Comparison of ENCODE assay signal across 1 cellular context in the genomic region with DNA sequence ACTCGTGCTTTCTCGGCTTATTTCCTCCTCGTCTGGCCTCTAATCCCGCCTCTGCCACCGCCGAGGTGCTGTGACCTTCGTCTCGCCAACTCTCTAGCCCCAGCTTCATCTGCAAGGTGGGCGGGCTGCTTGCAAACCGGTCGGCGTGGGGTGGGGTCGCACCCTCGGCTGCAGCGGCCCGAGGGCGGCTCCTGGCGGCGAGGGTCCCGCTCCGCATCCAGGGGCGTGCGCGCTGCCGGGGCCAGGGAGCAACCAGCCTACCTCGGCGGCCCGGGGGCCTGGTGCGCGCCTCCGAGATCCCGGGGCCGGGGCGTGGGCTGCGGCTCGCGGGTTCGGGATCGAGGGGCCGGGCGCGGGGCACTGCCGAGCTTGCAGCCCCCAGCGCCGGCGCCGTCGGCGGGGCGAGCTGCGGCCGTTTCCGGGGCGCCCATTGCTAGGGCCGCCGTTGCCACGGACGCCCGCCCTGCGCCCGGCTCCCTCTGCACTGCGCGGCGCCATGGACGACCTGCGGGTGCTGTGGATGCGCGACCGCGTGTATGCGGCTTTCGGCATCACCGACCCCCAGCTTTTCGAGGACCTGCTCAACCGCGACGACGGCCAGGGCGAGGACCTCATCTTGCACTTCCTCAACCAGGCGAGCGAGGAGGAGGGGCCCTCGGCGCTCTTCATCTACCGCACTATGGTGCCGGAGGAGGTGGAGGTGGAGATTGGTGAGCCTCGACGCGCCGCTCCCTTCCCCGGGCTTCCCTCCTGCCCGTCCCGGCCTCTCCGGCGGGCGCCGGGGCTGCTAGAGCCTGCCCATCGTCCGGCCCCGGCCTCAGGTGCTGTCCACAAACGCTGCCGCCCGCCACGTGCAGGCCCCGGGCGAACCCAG.
TF ChIP-seq lines count a peak whose summit lies in the region.

A gene with protein sequence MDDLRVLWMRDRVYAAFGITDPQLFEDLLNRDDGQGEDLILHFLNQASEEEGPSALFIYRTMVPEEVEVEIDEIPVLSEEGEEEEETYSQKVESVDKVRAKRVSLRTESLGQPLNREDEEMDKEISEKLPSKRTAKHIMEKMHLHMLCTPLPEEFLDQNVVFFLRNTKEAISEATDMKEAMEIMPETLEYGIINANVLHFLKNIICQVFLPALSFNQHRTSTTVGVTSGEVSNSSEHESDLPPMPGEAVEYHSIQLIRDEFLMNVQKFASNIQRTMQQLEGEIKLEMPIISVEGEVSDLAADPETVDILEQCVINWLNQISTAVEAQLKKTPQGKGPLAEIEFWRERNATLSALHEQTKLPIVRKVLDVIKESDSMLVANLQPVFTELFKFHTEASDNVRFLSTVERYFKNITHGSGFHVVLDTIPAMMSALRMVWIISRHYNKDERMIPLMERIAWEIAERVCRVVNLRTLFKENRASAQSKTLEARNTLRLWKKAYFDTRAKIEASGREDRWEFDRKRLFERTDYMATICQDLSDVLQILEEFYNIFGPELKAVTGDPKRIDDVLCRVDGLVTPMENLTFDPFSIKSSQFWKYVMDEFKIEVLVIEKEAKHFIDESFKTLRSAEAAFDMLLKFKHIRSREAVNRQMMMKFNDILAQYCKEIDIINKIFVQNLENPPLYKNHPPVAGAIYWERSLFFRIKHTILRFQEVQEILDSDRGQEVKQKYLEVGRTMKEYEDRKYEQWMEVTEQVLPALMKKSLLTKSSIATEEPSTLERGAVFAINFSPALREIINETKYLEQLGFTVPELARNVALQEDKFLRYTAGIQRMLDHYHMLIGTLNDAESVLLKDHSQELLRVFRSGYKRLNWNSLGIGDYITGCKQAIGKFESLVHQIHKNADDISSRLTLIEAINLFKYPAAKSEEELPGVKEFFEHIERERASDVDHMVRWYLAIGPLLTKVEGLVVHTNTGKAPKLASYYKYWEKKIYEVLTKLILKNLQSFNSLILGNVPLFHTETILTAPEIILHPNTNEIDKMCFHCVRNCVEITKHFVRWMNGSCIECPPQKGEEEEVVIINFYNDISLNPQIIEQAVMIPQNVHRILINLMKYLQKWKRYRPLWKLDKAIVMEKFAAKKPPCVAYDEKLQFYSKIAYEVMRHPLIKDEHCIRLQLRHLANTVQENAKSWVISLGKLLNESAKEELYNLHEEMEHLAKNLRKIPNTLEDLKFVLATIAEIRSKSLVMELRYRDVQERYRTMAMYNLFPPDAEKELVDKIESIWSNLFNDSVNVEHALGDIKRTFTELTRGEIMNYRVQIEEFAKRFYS (N-terminal part only) (plus strand): TSS at position 461 of the 874 bp plus-strand sequence. CDS start 36 bp downstream, at position 497.

TF ChIP-seq in GM12878, 131 proteins besides CTCF, POLR2A, EP300 and RAD21 (continued from another document and continues in another):
- TF ChIP-seq, protein P1, sequence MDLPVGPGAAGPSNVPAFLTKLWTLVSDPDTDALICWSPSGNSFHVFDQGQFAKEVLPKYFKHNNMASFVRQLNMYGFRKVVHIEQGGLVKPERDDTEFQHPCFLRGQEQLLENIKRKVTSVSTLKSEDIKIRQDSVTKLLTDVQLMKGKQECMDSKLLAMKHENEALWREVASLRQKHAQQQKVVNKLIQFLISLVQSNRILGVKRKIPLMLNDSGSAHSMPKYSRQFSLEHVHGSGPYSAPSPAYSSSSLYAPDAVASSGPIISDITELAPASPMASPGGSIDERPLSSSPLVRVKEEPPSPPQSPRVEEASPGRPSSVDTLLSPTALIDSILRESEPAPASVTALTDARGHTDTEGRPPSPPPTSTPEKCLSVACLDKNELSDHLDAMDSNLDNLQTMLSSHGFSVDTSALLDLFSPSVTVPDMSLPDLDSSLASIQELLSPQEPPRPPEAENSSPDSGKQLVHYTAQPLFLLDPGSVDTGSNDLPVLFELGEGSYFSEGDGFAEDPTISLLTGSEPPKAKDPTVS (IDR thresholded peaks at IDR 0.05; ENCODE audit: low read depth, low read length): no peak
- TF ChIP-seq PAX8 (IDR thresholded peaks at IDR 0.05) (no peak), FOS (IDR thresholded peaks at IDR 0.05; ENCODE audit: borderline replicate concordance, extremely low read depth, insufficient read length) (no peak), DPF2 (IDR thresholded peaks at IDR 0.05) (peak; percentile 71; the same call in 1 of the 2 replicates), MXI1 (IDR thresholded peaks at IDR 0.05; ENCODE audit: low read depth, low read length) (peak; percentile 85), NRF1 (conservative IDR thresholded peaks at IDR 0.05; ENCODE audit: low read depth, low read length) (no peak), ASH2L (IDR thresholded peaks at IDR 0.05; ENCODE audit: borderline replicate concordance, low read depth) (no peak), ZNF592 (IDR thresholded peaks at IDR 0.05) (peak; percentile 52; the same call in 1 of the 2 replicates), NKRF (conservative IDR thresholded peaks at IDR 0.05) (peak; percentile 92), RB1 (IDR thresholded peaks at IDR 0.05; ENCODE audit: borderline replicate concordance) (no peak), LARP7 (IDR thresholded peaks at IDR 0.05) (peak; percentile 91), MYC (IDR thresholded peaks at IDR 0.05; ENCODE audit: insufficient read depth, insufficient read length, insufficient replicate concordance, low read length, severe bottlenecking) (no peak), CHD2 (IDR thresholded peaks at IDR 0.05; ENCODE audit: borderline replicate concordance, low read depth, low read length) (no peak), BHLHE40 (IDR thresholded peaks at IDR 0.05; ENCODE audit: borderline replicate concordance in 1 of 2, low read depth in 2 of 2, low read length in 1 of 2) (peak in 1 of 2 experiments; percentile 26; a peak in 1 of 4 replicates), RUNX3 (IDR thresholded peaks at IDR 0.05; ENCODE audit: low read length) (peak; percentile 53; the same call in 1 of the 2 replicates), ZNF274 (IDR thresholded peaks at IDR 0.05; ENCODE audit: insufficient read depth, insufficient read length) (no peak), BCL3 (IDR thresholded peaks at IDR 0.05; ENCODE audit: borderline replicate concordance, insufficient read depth, low read depth, low read length, poor library complexity, severe bottlenecking) (peak; percentile 63), SPI1 (IDR thresholded peaks at IDR 0.05; ENCODE audit: borderline replicate concordance, insufficient read depth, low read depth, low read length) (peak; percentile 49; the same call in 1 of the 2 replicates), NR2C2 (IDR thresholded peaks at IDR 0.05; ENCODE audit: borderline replicate concordance, control insufficient read depth, insufficient read length, low read depth) (no peak), RELA (IDR thresholded peaks at IDR 0.05; ENCODE audit: borderline replicate concordance, partially characterized antibody) (peak; percentile 22), ATF2 (IDR thresholded peaks at IDR 0.05; ENCODE audit: low read length) (no peak), EGR1 (IDR thresholded peaks at IDR 0.05; ENCODE audit: borderline replicate concordance in 1 of 2, low read depth in 2 of 2, low read length in 2 of 2) (no peak), PAX5 (IDR thresholded peaks at IDR 0.05; ENCODE audit: borderline replicate concordance, low read depth, low read length) (peak; percentile 51; the same call in 1 of the 2 replicates), JUNB (IDR thresholded peaks at IDR 0.05) (no peak), SMARCA5 (IDR thresholded peaks at IDR 0.05) (peak; percentile 38; the same call in 1 of the 2 replicates), BCL11A (IDR thresholded peaks at IDR 0.05; ENCODE audit: low read depth, low read length) (no peak), BRCA1 (IDR thresholded peaks at IDR 0.05; ENCODE audit: low read depth, low read length) (no peak), GABPA (IDR thresholded peaks at IDR 0.05; ENCODE audit: low read depth) (no peak), TAF1 (IDR thresholded peaks at IDR 0.05; ENCODE audit: borderline replicate concordance, low read depth, low read length) (no peak), YY1 (IDR thresholded peaks at IDR 0.05; ENCODE audit: low read depth, low read length) (peak; percentile 83), SUPT20H (IDR thresholded peaks at IDR 0.05; ENCODE audit: borderline replicate concordance, control insufficient read depth, low read depth, low read length) (no peak), CEBPB (IDR thresholded peaks at IDR 0.05; ENCODE audit: borderline replicate concordance in 1 of 2, low read depth in 2 of 2, low read length in 2 of 2) (no peak)
- TF ChIP-seq, protein P2, sequence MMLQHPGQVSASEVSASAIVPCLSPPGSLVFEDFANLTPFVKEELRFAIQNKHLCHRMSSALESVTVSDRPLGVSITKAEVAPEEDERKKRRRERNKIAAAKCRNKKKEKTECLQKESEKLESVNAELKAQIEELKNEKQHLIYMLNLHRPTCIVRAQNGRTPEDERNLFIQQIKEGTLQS (IDR thresholded peaks at IDR 0.05; ENCODE audit: borderline replicate concordance, extremely low read depth, low read depth, low read length): no peak
- TF ChIP-seq, protein P3, sequence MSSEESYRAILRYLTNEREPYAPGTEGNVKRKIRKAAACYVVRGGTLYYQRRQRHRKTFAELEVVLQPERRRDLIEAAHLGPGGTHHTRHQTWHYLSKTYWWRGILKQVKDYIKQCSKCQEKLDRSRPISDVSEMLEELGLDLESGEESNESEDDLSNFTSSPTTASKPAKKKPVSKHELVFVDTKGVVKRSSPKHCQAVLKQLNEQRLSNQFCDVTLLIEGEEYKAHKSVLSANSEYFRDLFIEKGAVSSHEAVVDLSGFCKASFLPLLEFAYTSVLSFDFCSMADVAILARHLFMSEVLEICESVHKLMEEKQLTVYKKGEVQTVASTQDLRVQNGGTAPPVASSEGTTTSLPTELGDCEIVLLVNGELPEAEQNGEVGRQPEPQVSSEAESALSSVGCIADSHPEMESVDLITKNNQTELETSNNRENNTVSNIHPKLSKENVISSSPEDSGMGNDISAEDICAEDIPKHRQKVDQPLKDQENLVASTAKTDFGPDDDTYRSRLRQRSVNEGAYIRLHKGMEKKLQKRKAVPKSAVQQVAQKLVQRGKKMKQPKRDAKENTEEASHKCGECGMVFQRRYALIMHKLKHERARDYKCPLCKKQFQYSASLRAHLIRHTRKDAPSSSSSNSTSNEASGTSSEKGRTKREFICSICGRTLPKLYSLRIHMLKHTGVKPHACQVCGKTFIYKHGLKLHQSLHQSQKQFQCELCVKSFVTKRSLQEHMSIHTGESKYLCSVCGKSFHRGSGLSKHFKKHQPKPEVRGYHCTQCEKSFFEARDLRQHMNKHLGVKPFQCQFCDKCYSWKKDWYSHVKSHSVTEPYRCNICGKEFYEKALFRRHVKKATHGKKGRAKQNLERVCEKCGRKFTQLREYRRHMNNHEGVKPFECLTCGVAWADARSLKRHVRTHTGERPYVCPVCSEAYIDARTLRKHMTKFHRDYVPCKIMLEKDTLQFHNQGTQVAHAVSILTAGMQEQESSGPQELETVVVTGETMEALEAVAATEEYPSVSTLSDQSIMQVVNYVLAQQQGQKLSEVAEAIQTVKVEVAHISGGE (CRISPR knock-in tag; IDR thresholded peaks at IDR 0.05): no peak
